Comparison of ENCODE assay signal across 12 cellular contexts in genomic region chr4:77893451-77893850, GRCh38. TPM values are rescaled to one million over a fixed set of nuclear protein-coding genes. Genes with fewer than 3 reads are reported as not detected.
DNase-seq lines count a peak whose midpoint lies in the region; ATAC-seq and TF ChIP-seq lines count a peak whose summit lies in the region.
"Had no signal": no experiment of that assay in that cellular context is flagged by ENCODE, and none has a peak within 500 bp of the region (broad histone marks: within the 10 kb centered on the region; RNA-seq: fewer than 3 reads in every experiment).

No MANE protein-coding gene starts in this region.

- no peaks in the 10 kb centered on the region for H3K9me3 ChIP-seq in HAP-1

- intact Hi-C loops in CD14-positive monocyte (cut with micrococcal nuclease): no loop called here

- in situ Hi-C loops in HAP-1 (cut with MboI; ENCODE audit: low sequenced_read_pairs): no loop called here

- H3K4me3 ChIP-seq in HAP-1: no peak overlapping the region

- peaks cover 4% of the 10 kb centered on the region; the same call in 1 of the 2 replicates for H3K4me1 ChIP-seq in HAP-1

- DNase-seq in CD14-positive monocyte (ENCODE audit: low spot score): no peak
- peak; percentile 84 for DNase-seq in NOMO-1 treated with DMSO at 0.1 percent for 48 hours (lab: John Stamatoyannopoulos, UW; ENCODE audit: unreplicated experiment)
- no peak for DNase-seq in NCI-H1105 (lab: John Stamatoyannopoulos, UW)
- no peak for DNase-seq in HAP-1 (ENCODE audit: low spot score in 2 of 2)
- no peak for DNase-seq in A172 (ENCODE audit: low spot score)
- DNase-seq: activated CD4-positive, alpha-beta T cell treated with anti-CD3 and anti-CD28 coated beads, Interleukin-2, amount 50 U/mL, for 4 hours; GF-D8; IMR-90; NCI-H2081 treated with DMSO at 0.1 percent for 48 hours had no signal

- ATAC-seq in GM19035 (IDR thresholded peaks at IDR 0.05; ENCODE audit: unreplicated experiment): peak; percentile 83
- ATAC-seq in HG02938 (IDR thresholded peaks at IDR 0.05; ENCODE audit: unreplicated experiment): peak; percentile 73
- ATAC-seq in GM21423 (IDR thresholded peaks at IDR 0.05; ENCODE audit: unreplicated experiment): no peak

- H3K36me3 ChIP-seq in HAP-1 (replicated peaks): peaks cover 21% of the 10 kb centered on the region

- H3K4me1 Mint-ChIP-seq in CD14-positive monocyte: peaks cover 22% of the 10 kb centered on the region

- peak overlapping the region in 5 of 7 donors; percentile 24 to 85 (median 74) for H3K27ac Mint-ChIP-seq in CD14-positive monocyte

- peaks cover 23 to 34% of the 10 kb centered on the region in 2 donors for H3K36me3 Mint-ChIP-seq in CD14-positive monocyte

- peak overlapping the region; percentile 43 to 60 for H3K4me3 Mint-ChIP-seq in CD14-positive monocyte

- no peaks in the 10 kb centered on the region for H3K27me3 Mint-ChIP-seq in CD14-positive monocyte (ENCODE audit: low read depth in 3 of 3)

- H3K9me3 Mint-ChIP-seq in CD14-positive monocyte: no peaks in the 10 kb centered on the region

- TF ChIP-seq CTCF in CD14-positive monocyte (IDR thresholded peaks at IDR 0.05): no peak

- H3K27me3 ChIP-seq in HAP-1 (ENCODE audit: low read depth): no peaks in the 10 kb centered on the region

RNA-seq across cellular contexts. Expression of gene MRPL1, which starts 30.8 kb away (rescaled TPM):
- 10 to 100 TPM; 10.7 to 11.8 TPM for polyA plus RNA-seq in CD14-positive monocyte
- total RNA-seq in A172 (2014; rRNA removed; shearing (Covaris generic)): 35.2 and 50.4 TPM in 2 replicates
